In genomic region chr14:100636559-100636958, GRCh38 we compare ENCODE assay signal across 18 cellular contexts. TPM values are rescaled to one million over a fixed set of nuclear protein-coding genes. Genes with fewer than 3 reads are reported as not detected.
DNase-seq lines count a peak whose midpoint lies in the region; ATAC-seq and TF ChIP-seq lines count a peak whose summit lies in the region.
"Had no signal": no experiment of that assay in that cellular context is flagged by ENCODE, and none has a peak within 500 bp of the region (broad histone marks: within the 10 kb centered on the region; RNA-seq: fewer than 3 reads in every experiment).

No MANE protein-coding gene starts in this region.

- TF ChIP-seq CTCF in HEK293 (tag by site-specific recombination; IDR thresholded peaks at IDR 0.05), result no peak
- no peak for TF ChIP-seq CTCF in osteoblast (IDR thresholded peaks at IDR 0.05; ENCODE audit: extremely low read depth, low read depth, low read length)

- H3K36me3 ChIP-seq in CD4-positive, CD25-positive, alpha-beta regulatory T cell (ENCODE audit: control insufficient read depth, insufficient read depth, low read length), result no peaks in the 10 kb centered on the region
- no peaks in the 10 kb centered on the region for H3K36me3 ChIP-seq in HEK293 (ENCODE audit: control insufficient read depth in 2 of 2, insufficient read depth in 1 of 2, low read length in 2 of 2)
- no peaks in the 10 kb centered on the region for H3K36me3 ChIP-seq in osteoblast (ENCODE audit: insufficient read depth, low read length)

- in situ Hi-C loops in KBM-7 (cut with MboI; ENCODE audit: low pct_unique_long_range_greater_than_20kb, low sequenced_read_pairs), result loop anchor here (25.0 kb wide), 1 partner anchor 249 kb away; the partner anchor contains the start of gene WDR25

- CTCF ChIA-PET in HEK293 (lab: Yijun Ruan, JAX), result interaction anchor here (0.6 to 1.8 kb wide), 3 partner anchors 10 to 252 kb away, joined by 3 to 8 read pairs (median 5); no protein-coding TSS in a partner anchor

- no peaks in the 10 kb centered on the region for H4K20me1 ChIP-seq in osteoblast (ENCODE audit: insufficient read depth, low read length)

- no peak overlapping the region for H3K4me3 Mint-ChIP-seq in CD4-positive, CD25-positive, alpha-beta regulatory T cell
- H3K4me3 Mint-ChIP-seq: B cell; CD8-positive, alpha-beta T cell had no signal

- H3K27me3 ChIP-seq in CD4-positive, CD25-positive, alpha-beta regulatory T cell (ENCODE audit: control insufficient read depth, insufficient read depth, low read length), result no peaks in the 10 kb centered on the region
- peaks cover 13% of the 10 kb centered on the region for H3K27me3 ChIP-seq in osteoblast (ENCODE audit: insufficient read depth, low read length)

- H3K27ac ChIP-seq in CD4-positive, CD25-positive, alpha-beta regulatory T cell (ENCODE audit: insufficient read depth, low read length, poor library complexity, severe bottlenecking), result no peak overlapping the region
- H3K27ac ChIP-seq in HEK293 (ENCODE audit: extremely low read depth, low read depth, low read length) (no peak overlapping the region), osteoblast (ENCODE audit: low read depth, low read length) (no peak overlapping the region)
- H3K27ac ChIP-seq: C4-2B had no signal

- H3K4me1 Mint-ChIP-seq in CD4-positive, CD25-positive, alpha-beta regulatory T cell, result peaks cover 4 to 47% (median 29%) of the 10 kb centered on the region in 4 donors

- H3K9me3 Mint-ChIP-seq in CD4-positive, CD25-positive, alpha-beta regulatory T cell, result no peaks in the 10 kb centered on the region
- H3K9me3 Mint-ChIP-seq: CD8-positive, alpha-beta T cell had no signal

- H2AFZ ChIP-seq in osteoblast (ENCODE audit: low read length), result no peak overlapping the region

- H3K27me3 Mint-ChIP-seq in CD4-positive, CD25-positive, alpha-beta regulatory T cell, result peaks cover 11% of the 10 kb centered on the region

- POLR2A ChIA-PET in HEK293 (lab: Yijun Ruan, JAX), result no interaction called here

- H3K4me1 ChIP-seq in CD4-positive, CD25-positive, alpha-beta regulatory T cell (ENCODE audit: control insufficient read depth, insufficient read depth, low read length, poor library complexity, severe bottlenecking), result peaks cover 38% of the 10 kb centered on the region
- H3K4me1 ChIP-seq in HEK293 (ENCODE audit: control insufficient read depth, insufficient read depth, low read length), result no peaks in the 10 kb centered on the region
- H3K4me1 ChIP-seq in osteoblast (ENCODE audit: insufficient read depth, low read length), result peaks cover 9% of the 10 kb centered on the region

- no peak for DNase-seq in CD4-positive, CD25-positive, alpha-beta regulatory T cell
- DNase-seq in islet precursor cell (peak; percentile 44), osteoblast (ENCODE audit: insufficient read length, low spot score, missing footprints) (peak; percentile 26), KBM-7 (no peak)
- DNase-seq: ACHN; CD8-positive, alpha-beta T cell; COR-L47; DMS153; DMS79 treated with DMSO at 0.1 percent for 48 hours; GDM1; GOT3; HCEC 1CT had no signal

- no peak overlapping the region for H3K4me2 ChIP-seq in osteoblast (ENCODE audit: insufficient read depth, low read length)

- H3K36me3 Mint-ChIP-seq in CD4-positive, CD25-positive, alpha-beta regulatory T cell, result no peaks in the 10 kb centered on the region
- H3K36me3 Mint-ChIP-seq: CD8-positive, alpha-beta T cell had no signal

- no peaks in the 10 kb centered on the region for H3K79me2 ChIP-seq in osteoblast (ENCODE audit: insufficient read depth, low read length)

- H3K9me3 ChIP-seq in CD4-positive, CD25-positive, alpha-beta regulatory T cell (ENCODE audit: control insufficient read depth in 2 of 2, low read length in 2 of 2), result no peaks in the 10 kb centered on the region
- H3K9me3 ChIP-seq in HEK293 (ENCODE audit: control insufficient read depth, insufficient read depth, low read depth, low read length) (no peaks in the 10 kb centered on the region), osteoblast (ENCODE audit: low read depth, low read length) (no peaks in the 10 kb centered on the region)

- peak overlapping the region in 2 of 3 donors; percentile 47 to 65 for H3K27ac Mint-ChIP-seq in CD4-positive, CD25-positive, alpha-beta regulatory T cell
- H3K27ac Mint-ChIP-seq: B cell; CD8-positive, alpha-beta T cell had no signal

- no peak overlapping the region for H3K4me3 ChIP-seq in CD4-positive, CD25-positive, alpha-beta regulatory T cell (ENCODE audit: low read depth, low read length)
- no peak overlapping the region for H3K4me3 ChIP-seq in HEK293 (ENCODE audit: low read depth, low read length)
- no peak overlapping the region for H3K4me3 ChIP-seq in osteoblast (ENCODE audit: insufficient read depth, low read length)

- no peak for ATAC-seq in CD4-positive, CD25-positive, alpha-beta regulatory T cell (ENCODE audit: low read depth in 2 of 2)
- ATAC-seq in GM19463 (IDR thresholded peaks at IDR 0.05; ENCODE audit: unreplicated experiment), result no peak
- ATAC-seq in HG03108 (IDR thresholded peaks at IDR 0.05; ENCODE audit: unreplicated experiment), result no peak
- ATAC-seq: CD8-positive, alpha-beta T cell; HepG2 had no signal

TF ChIP-seq in HEK293, 187 proteins besides CTCF, POLR2A, EP300 and RAD21:
- TF ChIP-seq, protein P1, sequence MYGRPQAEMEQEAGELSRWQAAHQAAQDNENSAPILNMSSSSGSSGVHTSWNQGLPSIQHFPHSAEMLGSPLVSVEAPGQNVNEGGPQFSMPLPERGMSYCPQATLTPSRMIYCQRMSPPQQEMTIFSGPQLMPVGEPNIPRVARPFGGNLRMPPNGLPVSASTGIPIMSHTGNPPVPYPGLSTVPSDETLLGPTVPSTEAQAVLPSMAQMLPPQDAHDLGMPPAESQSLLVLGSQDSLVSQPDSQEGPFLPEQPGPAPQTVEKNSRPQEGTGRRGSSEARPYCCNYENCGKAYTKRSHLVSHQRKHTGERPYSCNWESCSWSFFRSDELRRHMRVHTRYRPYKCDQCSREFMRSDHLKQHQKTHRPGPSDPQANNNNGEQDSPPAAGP (tag by site-specific recombination; IDR thresholded peaks at IDR 0.05), result no peak
- TF ChIP-seq ZNF837 (tag by site-specific recombination; IDR thresholded peaks at IDR 0.05), result no peak
- TF ChIP-seq ZNF623 (tag by site-specific recombination; IDR thresholded peaks at IDR 0.05), result peak; percentile 97
- no peak for TF ChIP-seq ZNF626 (tag by site-specific recombination; IDR thresholded peaks at IDR 0.05)
- TF ChIP-seq ZNF692 (tag by site-specific recombination; IDR thresholded peaks at IDR 0.05), result peak; percentile 53; the same call in 1 of the 2 replicates

RNA-seq across cellular contexts. Expression of gene BEGAIN, which starts 49.3 kb away (rescaled TPM):
- 1.3 TPM for total RNA-seq in CD4-positive, CD25-positive, alpha-beta regulatory T cell
- under 1 TPM in 3 of 4 donors, not detected in 1; 0.29 to 0.53 (median 0.47) TPM for polyA plus RNA-seq in CD4-positive, CD25-positive, alpha-beta regulatory T cell
- 1.1 TPM in 1 of 2 replicates, not detected in the other for total RNA-seq in osteoblast
- total RNA-seq: B cell, HepG2 had no signal
- polyA plus RNA-seq: HepG2 had no signal

Comparison
In these comparisons a context has a peak if more than half of its experiments do, and no peak if none do; other contexts are left out.
1. DNase-seq: peak in islet precursor cell (single experiment) and osteoblast (single experiment); none in CD4-positive, CD25-positive, alpha-beta regulatory T cell (0 of 3) and KBM-7 (single experiment).